In genomic region chr11:77038825-77039326, GRCh38 we compare ENCODE assay signal across 1 cellular context.
A peak's percentile ranks its signal among the peaks of the same experiment; 100 is the strongest.
TF ChIP-seq lines count a peak whose summit lies in the region.

No MANE protein-coding gene starts in this region.

TF ChIP-seq in HepG2, 621 proteins besides CTCF, POLR2A, EP300 and RAD21:
- TF ChIP-seq ZFP91 (CRISPR knock-in tag; IDR thresholded peaks at IDR 0.05; ENCODE audit: borderline replicate concordance) = 0 out of 2 replicates have a peak, but pooled peaks have one; percentile 14
- TF ChIP-seq EZH2 (conservative IDR thresholded peaks at IDR 0.05; ENCODE audit: low read depth, low read length) = 0 out of 2 replicates have a peak, but pooled peaks have one; percentile 55
- TF ChIP-seq ZNF430 (CRISPR knock-in tag; IDR thresholded peaks at IDR 0.05) = no peak
